Comparison of ENCODE assay signal across 15 cellular contexts in the genomic region with DNA sequence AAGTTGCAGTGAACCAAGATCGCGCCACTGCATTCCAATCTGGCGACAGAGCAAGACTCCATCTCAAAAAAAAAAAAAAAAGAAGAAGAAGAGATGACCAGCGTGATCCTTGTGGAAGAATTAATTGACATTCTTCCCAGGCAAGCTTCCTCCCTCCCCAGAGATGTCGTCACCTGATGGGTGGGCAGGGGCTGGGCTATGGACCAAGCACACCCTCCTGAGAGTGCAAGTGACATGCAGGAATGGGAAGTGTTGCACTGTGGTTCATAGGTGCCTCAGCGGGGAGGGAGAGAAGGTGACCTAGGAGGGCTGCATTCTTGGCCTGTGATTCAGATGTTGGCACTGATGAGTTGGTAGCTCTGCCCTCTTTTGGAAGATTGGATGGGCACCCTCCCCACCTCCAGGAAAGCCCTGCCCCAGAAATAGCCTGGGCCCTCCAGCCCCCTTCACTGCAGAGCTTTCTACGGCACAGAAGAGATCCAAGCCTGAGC. TPM values are rescaled to one million over a fixed set of nuclear protein-coding genes. Genes with fewer than 3 reads are reported as not detected.
A peak's percentile ranks its signal among the peaks of the same experiment; 100 is the strongest.
DNase-seq lines count a peak whose midpoint lies in the region; ATAC-seq, FAIRE-seq and TF ChIP-seq lines count a peak whose summit lies in the region.
"Had no signal": no experiment of that assay in that cellular context is flagged by ENCODE, and none has a peak within 500 bp of the region (broad histone marks: within the 10 kb centered on the region; RNA-seq: fewer than 3 reads in every experiment).

No MANE protein-coding gene starts in this region.

- H3K9me3 ChIP-seq in kidney (ENCODE audit: control insufficient read depth in 1 of 2, low read length in 2 of 2) = no peaks in the 10 kb centered on the region
- H3K9me3 ChIP-seq: suprapubic skin had no signal

- no peak overlapping the region for H3K27ac ChIP-seq in kidney (ENCODE audit: low read depth in 2 of 2, low read length in 2 of 2)
- H3K27ac ChIP-seq: hepatocyte, suprapubic skin had no signal

- intact Hi-C loops in kidney (cut with DNase I) = no loop called here

- ATAC-seq in GM19324 (IDR thresholded peaks at IDR 0.05; ENCODE audit: low FRiP score, unreplicated experiment) = no peak

- no peak overlapping the region for H3K9ac ChIP-seq in kidney (ENCODE audit: low read length in 2 of 2)

- DNase-seq in AG10803 (ENCODE audit: low read depth) (peak; percentile 37), LHCN-M2 (ENCODE audit: low read depth) (peak; percentile 42), cardiac fibroblast (ENCODE audit: low read depth in 2 of 2) (peak; percentile 45 to 49), kidney (peak; percentile 86), Kasumi-1 (lab: John Stamatoyannopoulos, UW) (no peak), NCI-H2171 (lab: John Stamatoyannopoulos, UW) (no peak), dedifferentiated amniotic fluid mesenchymal stem cell (ENCODE audit: extremely low spot score) (no peak)
- DNase-seq: activated CD4-positive, alpha-beta T cell treated with anti-CD3 and anti-CD28 coated beads, Interleukin-2, amount 50 U/mL, for 48 hours; activated naive CD4-positive, alpha-beta T cell treated with anti-CD3 and anti-CD28 coated beads, Interleukin-2, amount 10 ng/mL, durations not matched to agents 7 days and 5 days; NCI-H1436 treated with DMSO at 0.1 percent for 48 hours; retina; T-helper 1 cell had no signal

- FAIRE-seq in kidney (lab: Jason Lieb, UNC) = no peak

- H3K36me3 ChIP-seq in kidney (ENCODE audit: control insufficient read depth in 1 of 2, insufficient read depth in 2 of 2, low read length in 2 of 2) = no peaks in the 10 kb centered on the region

- H3K4me3 ChIP-seq in AG10803 (ENCODE audit: low read length) = no peak overlapping the region
- no peak overlapping the region for H3K4me3 ChIP-seq in cardiac fibroblast (replicated peaks in 1 of 2; ENCODE audit: low read depth in 2 of 2, low read length in 2 of 2)
- no peak overlapping the region for H3K4me3 ChIP-seq in kidney (ENCODE audit: low read length in 2 of 2)
- H3K4me3 ChIP-seq: hepatocyte, suprapubic skin had no signal

- peaks cover 0 to 7% of the 10 kb centered on the region in 2 donors for H3K4me1 ChIP-seq in kidney (ENCODE audit: control insufficient read depth in 1 of 2, insufficient read depth in 1 of 2, low read depth in 1 of 2, low read length in 2 of 2)
- H3K4me1 ChIP-seq: suprapubic skin had no signal

- TF ChIP-seq CTCF in AG10803 (conservative IDR thresholded peaks at IDR 0.05; ENCODE audit: low read length) = no peak
- TF ChIP-seq CTCF in cardiac fibroblast (IDR thresholded peaks at IDR 0.05; ENCODE audit: low read depth, low read length) = no peak
- no peak for TF ChIP-seq CTCF in kidney (IDR thresholded peaks at IDR 0.05; ENCODE audit: borderline replicate concordance, extremely low read depth, insufficient read depth)

RNA-seq across cellular contexts. Expression of a gene that starts 37.8 kb away (rescaled TPM):
- total RNA-seq in LHCN-M2 (2014; rRNA removed) (18.1 and 26.5 TPM in 2 replicates), kidney (32.0 TPM)
- polyA plus RNA-seq in LHCN-M2 (2012) = 9.8 TPM
- polyA plus RNA-seq in kidney (ENCODE audit: insufficient read depth, low read depth, low replicate concordance) = 16.3 TPM

RNA-seq across cellular contexts. Expression of a gene that starts 54.3 kb away (rescaled TPM):
- total RNA-seq in LHCN-M2 (2014; rRNA removed) (0.45 and 0.75 TPM in 2 replicates), kidney (42.7 TPM)
- 4.6 TPM for polyA plus RNA-seq in LHCN-M2 (2012)
- polyA plus RNA-seq in kidney (ENCODE audit: insufficient read depth, low read depth, low replicate concordance) = 5.6 TPM

Comparison
In these comparisons a context has a peak if more than half of its experiments do, and no peak if none do; other contexts are left out.
1. DNase-seq: peak in AG10803 (single experiment), LHCN-M2 (single experiment), cardiac fibroblast (2 of 2) and kidney (single experiment); none in Kasumi-1 (0 of 2), NCI-H2171 (single experiment) and dedifferentiated amniotic fluid mesenchymal stem cell (single experiment).
2. RNA of a gene that starts 54.3 kb away (total RNA-seq): 42.7 TPM in kidney (single experiment); 0.45 to 0.75 TPM in LHCN-M2; every median in the first group is over 10 times any median in the second.